In the genomic region with DNA sequence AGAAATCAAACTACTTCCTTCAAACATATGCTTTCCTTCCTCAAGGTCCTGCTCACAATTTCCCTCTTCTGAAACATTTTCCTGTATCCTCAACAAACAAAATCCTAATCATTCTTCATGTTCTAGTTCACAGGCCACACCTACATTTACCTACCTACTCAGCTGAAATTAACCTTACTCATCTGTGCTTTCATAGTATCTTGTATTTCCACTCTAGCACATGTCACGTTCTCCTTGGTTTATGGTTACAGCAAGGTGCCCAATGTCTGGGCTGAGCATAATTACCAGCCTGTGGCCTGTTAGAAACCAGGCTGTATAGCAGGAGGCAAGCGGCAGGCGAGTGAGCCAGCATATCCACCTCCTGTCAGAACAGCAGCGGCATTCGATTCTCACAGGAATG, we compare ENCODE assay signal across 14 cellular contexts. TPM values are rescaled to one million over a fixed set of nuclear protein-coding genes. Genes with fewer than 3 reads are reported as not detected.
A peak's percentile ranks its signal among the peaks of the same experiment; 100 is the strongest.
DNase-seq lines count a peak whose midpoint lies in the region; ATAC-seq, FAIRE-seq and TF ChIP-seq lines count a peak whose summit lies in the region.
"Had no signal": no experiment of that assay in that cellular context is flagged by ENCODE, and none has a peak within 500 bp of the region (broad histone marks: within the 10 kb centered on the region; RNA-seq: fewer than 3 reads in every experiment).

No MANE protein-coding gene starts in this region.

- H3K4me3 ChIP-seq in CD4-positive, CD25-positive, alpha-beta regulatory T cell (ENCODE audit: low read depth, low read length): no peak overlapping the region
- H3K4me3 ChIP-seq in adrenal gland: no peak overlapping the region
- H3K4me3 ChIP-seq: BLaER1 treated with 17β-estradiol and CSF1 and Interleukin-3, amounts not matched to agents 10 nM and 100 nM; HAP-1 had no signal

- H3K4me1 Mint-ChIP-seq in CD4-positive, CD25-positive, alpha-beta regulatory T cell: peaks cover 0 to 9% (median 4%) of the 10 kb centered on the region in 4 donors

- no peaks in the 10 kb centered on the region for H3K27me3 ChIP-seq in CD4-positive, CD25-positive, alpha-beta regulatory T cell (ENCODE audit: control insufficient read depth, insufficient read depth, low read length)
- H3K27me3 ChIP-seq in adrenal gland: no peaks in the 10 kb centered on the region
- H3K27me3 ChIP-seq: BLaER1 treated with 17β-estradiol and CSF1 and Interleukin-3, amounts not matched to agents 10 nM and 100 nM had no signal

- TF ChIP-seq CTCF in adrenal gland (IDR thresholded peaks at IDR 0.05) (no peak), GM13976 (IDR thresholded peaks at IDR 0.05; ENCODE audit: borderline replicate concordance, control extremely low read depth, extremely low read depth, insufficient read depth, missing control alignments) (no peak)

- H3K36me3 Mint-ChIP-seq in CD4-positive, CD25-positive, alpha-beta regulatory T cell: peaks cover 47% of the 10 kb centered on the region

- peaks cover 43% of the 10 kb centered on the region for H3K36me3 ChIP-seq in CD4-positive, CD25-positive, alpha-beta regulatory T cell (ENCODE audit: control insufficient read depth, insufficient read depth, low read length)
- peaks cover 0 to 29% of the 10 kb centered on the region in 2 donors for H3K36me3 ChIP-seq in adrenal gland (replicated peaks in 1 of 2)

- H3K27ac ChIP-seq in CD4-positive, CD25-positive, alpha-beta regulatory T cell (ENCODE audit: insufficient read depth, low read length, poor library complexity, severe bottlenecking): no peak overlapping the region
- peak overlapping the region; percentile 53 for H3K27ac ChIP-seq in epithelial cell of prostate
- no peak overlapping the region for H3K27ac ChIP-seq in adrenal gland

- peak overlapping the region in 2 of 3 donors; percentile 6 to 15 for H3K27ac Mint-ChIP-seq in CD4-positive, CD25-positive, alpha-beta regulatory T cell
- H3K27ac Mint-ChIP-seq: CD4-positive, alpha-beta T cell had no signal

- no peak overlapping the region for H3K4me3 Mint-ChIP-seq in CD4-positive, CD25-positive, alpha-beta regulatory T cell
- H3K4me3 Mint-ChIP-seq: CD4-positive, alpha-beta T cell had no signal

- TF ChIP-seq POLR2A in adrenal gland (IDR thresholded peaks at IDR 0.05): no peak

- H3K4me1 ChIP-seq in CD4-positive, CD25-positive, alpha-beta regulatory T cell (ENCODE audit: control insufficient read depth, insufficient read depth, low read length, poor library complexity, severe bottlenecking): no peaks in the 10 kb centered on the region
- no peaks in the 10 kb centered on the region for H3K4me1 ChIP-seq in adrenal gland (replicated peaks in 1 of 2)
- H3K4me1 ChIP-seq: HAP-1 had no signal

- no peak for ATAC-seq in CD4-positive, CD25-positive, alpha-beta regulatory T cell (ENCODE audit: low read depth in 2 of 2)

- intact Hi-C loops in adrenal gland (cut with DNase I): no loop called here

- H3K9me3 ChIP-seq in CD4-positive, CD25-positive, alpha-beta regulatory T cell (ENCODE audit: control insufficient read depth in 2 of 2, low read length in 2 of 2): no peaks in the 10 kb centered on the region
- no peaks in the 10 kb centered on the region for H3K9me3 ChIP-seq in adrenal gland (replicated peaks in 1 of 3)
- H3K9me3 ChIP-seq: HAP-1 had no signal

- 97 to 100% (median 99%) methylated on average over 5 of the region's 5 CpGs for WGBS in adrenal gland, 4 donors

- FAIRE-seq in HTR-8/SVneo (lab: Jason Lieb, UNC): peak; percentile 74
- FAIRE-seq: H1 had no signal

- no peaks in the 10 kb centered on the region for H3K27me3 Mint-ChIP-seq in CD4-positive, CD25-positive, alpha-beta regulatory T cell
- H3K27me3 Mint-ChIP-seq: CD4-positive, alpha-beta T cell had no signal

- no peaks in the 10 kb centered on the region for H3K9me3 Mint-ChIP-seq in CD4-positive, CD25-positive, alpha-beta regulatory T cell
- H3K9me3 Mint-ChIP-seq: CD4-positive, alpha-beta T cell had no signal

- no peak for DNase-seq in CD4-positive, CD25-positive, alpha-beta regulatory T cell
- DNase-seq in HTR-8/SVneo (ENCODE audit: insufficient read length, low spot score) (no peak), epithelial cell of prostate (ENCODE audit: low read depth, low spot score) (no peak), left kidney (ENCODE audit: low read depth, low spot score) (peak; percentile 1), adrenal gland (no peak), NCI-H82 (lab: John Stamatoyannopoulos, UW) (no peak), GM13976 (ENCODE audit: low spot score) (no peak)
- DNase-seq: ACHN; Calu3; CD4-positive, alpha-beta T cell; DMS 273 treated with DMSO at 0.1 percent for 48 hours had no signal

- in situ Hi-C loops in GM13976 (cut with MboI; ENCODE audit: low sequenced_read_pairs, unreplicated experiment): no loop called here

RNA-seq across cellular contexts. Expression of a gene that starts 13.2 kb away (rescaled TPM):
- 16.2 TPM for total RNA-seq in CD4-positive, CD25-positive, alpha-beta regulatory T cell
- polyA plus RNA-seq in CD4-positive, CD25-positive, alpha-beta regulatory T cell: 10 to 100 TPM; 23.6 to 27.6 (median 26.6) TPM
- 10 to 100 TPM; 17.6 to 89.7 (median 26.5) TPM for total RNA-seq in adrenal gland
- 10 to 100 TPM in 2 of 3 donors, 1 to 10 TPM in 1; 9.2 to 33.6 (median 11.7) TPM for polyA plus RNA-seq in adrenal gland

RNA-seq across cellular contexts. Expression of a gene that starts 30.5 kb away (rescaled TPM):
- total RNA-seq in CD4-positive, CD25-positive, alpha-beta regulatory T cell: 1.8 TPM
- under 1 TPM; 0.10 to 0.20 (median 0.17) TPM for polyA plus RNA-seq in CD4-positive, CD25-positive, alpha-beta regulatory T cell
- 10 to 100 TPM; 12.8 to 24.5 (median 16.9) TPM for total RNA-seq in adrenal gland
- 10 to 100 TPM; 11.0 to 30.6 (median 30.4) TPM for polyA plus RNA-seq in adrenal gland
